ENCODE assay signal across 9 cellular contexts in genomic region chr15:57216288-57216687, GRCh38.
DNase-seq lines count a peak whose midpoint lies in the region; ATAC-seq, FAIRE-seq and TF ChIP-seq lines count a peak whose summit lies in the region.
"Had no signal": no experiment of that assay in that cellular context is flagged by ENCODE, and none has a peak within 500 bp of the region (broad histone marks: within the 10 kb centered on the region; RNA-seq: fewer than 3 reads in every experiment).

No MANE protein-coding gene starts in this region.

- peak; percentile 11 for DNase-seq in stimulated activated CD4-positive, alpha-beta T cell treated with anti-CD3 and anti-CD28 coated beads, Interleukin-15, amount 100 ng/mL, for 24 hours
- no peak for DNase-seq in stimulated activated CD4-positive, alpha-beta T cell treated with anti-CD3 and anti-CD28 coated beads, Interleukin-12 subunit alpha, Interleukin-12 subunit beta, amount 100 ng/mL, for 4 hours
- DNase-seq in WERI-Rb-1 (peak; percentile 24), right atrium auricular region (ENCODE audit: low spot score) (no peak), urothelium cell line (ENCODE audit: low spot score) (peak; percentile 43), amygdala (lab: John Stamatoyannopoulos, UW) (no peak)
- DNase-seq: GOT3 had no signal

- H3K9me3 ChIP-seq in WERI-Rb-1 (ENCODE audit: severe bottlenecking) (no peaks in the 10 kb centered on the region), right atrium auricular region (no peaks in the 10 kb centered on the region)

- H3K27me3 ChIP-seq in WERI-Rb-1 (ENCODE audit: insufficient read depth, low read depth, severe bottlenecking) (no peaks in the 10 kb centered on the region), right atrium auricular region (no peaks in the 10 kb centered on the region)

- FAIRE-seq in urothelium cell line (lab: Jason Lieb, UNC), result no peak

- H3K36me3 ChIP-seq in WERI-Rb-1 (no peaks in the 10 kb centered on the region; the same call in 1 of the 2 replicates), right atrium auricular region (no peaks in the 10 kb centered on the region)

- H3K4me3 ChIP-seq in WERI-Rb-1 (ENCODE audit: low read depth, low read length) (no peak overlapping the region), right atrium auricular region (no peak overlapping the region)

- peaks cover 0 to 37% of the 10 kb centered on the region in 2 donors for H3K4me1 ChIP-seq in right atrium auricular region

- TF ChIP-seq CTCF in WERI-Rb-1 (IDR thresholded peaks at IDR 0.05; ENCODE audit: low read depth, low read length) (no peak), right atrium auricular region (IDR thresholded peaks at IDR 0.05) (no peak)

- H3K27ac ChIP-seq in WERI-Rb-1 (peak overlapping the region; percentile 29), right atrium auricular region (peak overlapping the region; percentile 0 to 8)

- ATAC-seq in HG02759 (IDR thresholded peaks at IDR 0.05; ENCODE audit: unreplicated experiment) (no peak), GM18502 (IDR thresholded peaks at IDR 0.05; ENCODE audit: poor library complexity, unreplicated experiment) (no peak)

Comparison
In these comparisons a context has a peak if more than half of its experiments do, and no peak if none do; other contexts are left out.
1. DNase-seq: peak in stimulated activated CD4-positive, alpha-beta T cell treated with anti-CD3 and anti-CD28 coated beads, Interleukin-15, amount 100 ng/mL, for 24 hours (single experiment), WERI-Rb-1 (single experiment) and urothelium cell line (single experiment); none in stimulated activated CD4-positive, alpha-beta T cell treated with anti-CD3 and anti-CD28 coated beads, Interleukin-12 subunit alpha, Interleukin-12 subunit beta, amount 100 ng/mL, for 4 hours (single experiment), right atrium auricular region (single experiment) and amygdala (0 of 56).